ENCODE assay signal across 9 cellular contexts in the genomic region with DNA sequence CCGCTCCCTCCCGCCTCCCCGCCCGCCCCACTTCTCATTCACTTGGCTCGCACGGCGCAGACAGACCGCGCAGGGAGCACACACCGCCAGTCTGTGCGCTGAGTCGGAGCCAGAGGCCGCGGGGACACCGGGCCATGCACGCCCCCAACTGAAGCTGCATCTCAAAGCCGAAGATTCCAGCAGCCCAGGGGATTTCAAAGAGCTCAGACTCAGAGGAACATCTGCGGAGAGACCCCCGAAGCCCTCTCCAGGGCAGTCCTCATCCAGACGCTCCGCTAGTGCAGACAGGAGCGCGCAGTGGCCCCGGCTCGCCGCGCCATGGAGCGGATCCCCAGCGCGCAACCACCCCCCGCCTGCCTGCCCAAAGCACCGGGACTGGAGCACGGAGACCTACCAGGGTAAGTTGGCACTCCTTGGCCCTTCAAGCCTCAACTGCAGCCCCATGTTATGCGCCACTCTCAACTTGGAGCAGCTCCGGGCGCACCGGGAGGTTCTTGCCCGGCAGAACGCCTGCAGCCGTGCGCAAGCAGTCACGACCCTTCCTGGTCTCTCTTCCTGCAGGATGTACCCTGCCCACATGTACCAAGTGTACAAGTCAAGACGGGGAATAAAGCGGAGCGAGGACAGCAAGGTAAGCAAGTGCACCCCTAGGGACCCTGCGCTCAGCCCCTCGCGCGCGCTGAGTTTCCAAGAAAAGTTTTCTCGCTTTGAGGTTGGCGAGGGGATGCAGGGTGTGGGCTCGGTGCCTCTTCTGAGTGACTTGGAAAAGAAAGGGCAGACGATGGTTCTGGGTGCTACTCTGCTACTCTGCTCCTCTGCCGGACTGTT. TPM values are rescaled to one million over a fixed set of nuclear protein-coding genes. Genes with fewer than 3 reads are reported as not detected.
DNase-seq lines count a peak whose midpoint lies in the region; ATAC-seq, FAIRE-seq and TF ChIP-seq lines count a peak whose summit lies in the region.
"Had no signal": no experiment of that assay in that cellular context is flagged by ENCODE, and none has a peak within 500 bp of the region (broad histone marks: within the 10 kb centered on the region; RNA-seq: fewer than 3 reads in every experiment).

A gene (plus strand): TSS at position 37 of the 828 bp plus-strand sequence. CDS start 282 bp downstream, at position 319.

- peaks cover 20% of the 10 kb centered on the region for H3K27me3 ChIP-seq in NT2/D1 (ENCODE audit: insufficient read depth, insufficient read length)

- H3K36me3 ChIP-seq in NT2/D1 (ENCODE audit: insufficient read depth, insufficient read length, low read length), result peaks cover 45% of the 10 kb centered on the region

- intact Hi-C loops in left colon (cut with DNase I, micrococcal nuclease), result no loop called here

- ATAC-seq in left colon, result peak; percentile 36
- peak; percentile 20 for ATAC-seq in stimulated activated naive CD8-positive, alpha-beta T cell treated with anti-CD3 and anti-CD28 coated beads, Interleukin-15, Interleukin-2, amounts not matched to agents 100 U/mL and 50 U/mL, for 24 hours

- FAIRE-seq in GM12892 (lab: Jason Lieb, UNC), result no peak
- FAIRE-seq in H54 (lab: Jason Lieb, UNC), result no peak
- FAIRE-seq in D721Med (lab: Jason Lieb, UNC), result no peak
- FAIRE-seq: endometrium had no signal

- H3K4me1 ChIP-seq in NT2/D1 (ENCODE audit: insufficient read depth, insufficient read length), result peaks cover 22% of the 10 kb centered on the region

- H3K9ac ChIP-seq in NT2/D1 (ENCODE audit: insufficient read length, low read depth), result peak within 1 kb of the TSS; percentile 98

- no peaks in the 10 kb centered on the region for H3K9me3 ChIP-seq in NT2/D1 (ENCODE audit: insufficient read depth, low read length)

- no peak for DNase-seq in GM12892 (ENCODE audit: insufficient read length)
- no peak for DNase-seq in H54 (ENCODE audit: insufficient read length, low spot score)
- no peak for DNase-seq in NT2/D1 (ENCODE audit: low read depth, low spot score)
- DNase-seq in cerebellar cortex (ENCODE audit: low spot score), result peak; percentile 42
- DNase-seq in left colon, result peak in 1 of 2 donors; percentile 45
- DNase-seq in stimulated activated naive CD8-positive, alpha-beta T cell treated with anti-CD3 and anti-CD28 coated beads, Interleukin-15, Interleukin-2, amounts not matched to agents 100 U/mL and 50 U/mL, for 24 hours, result no peak
- DNase-seq in D721Med (ENCODE audit: insufficient read length, low spot score), result no peak
- DNase-seq in NCI-H1436 treated with DMSO at 0.1 percent for 48 hours (lab: John Stamatoyannopoulos, UW), result no peak

- peak; percentile 89; the same call in 1 of the 2 replicates for TF ChIP-seq POLR2A in GM12892 (IDR thresholded peaks at IDR 0.05; ENCODE audit: low read depth, low read length)
- TF ChIP-seq POLR2A in H54 (IDR thresholded peaks at IDR 0.05; ENCODE audit: low read depth, low read length), result peak; percentile 96

- H3K4me3 ChIP-seq in NT2/D1 (ENCODE audit: insufficient read length, low read depth), result peak within 1 kb of the TSS; percentile 95

- no peak for TF ChIP-seq CTCF in D721Med (IDR thresholded peaks at IDR 0.05; ENCODE audit: insufficient read depth, missing control alignments)

RNA-seq across cellular contexts. Expression of the gene that starts here (rescaled TPM):
- 117 TPM for polyA plus RNA-seq in GM12892 (2012; ENCODE audit: missing spikeins)
- 10 to 100 TPM; 40.8 to 74.0 TPM for total RNA-seq in left colon
